ENCODE assay signal across 9 cellular contexts in the genomic region with DNA sequence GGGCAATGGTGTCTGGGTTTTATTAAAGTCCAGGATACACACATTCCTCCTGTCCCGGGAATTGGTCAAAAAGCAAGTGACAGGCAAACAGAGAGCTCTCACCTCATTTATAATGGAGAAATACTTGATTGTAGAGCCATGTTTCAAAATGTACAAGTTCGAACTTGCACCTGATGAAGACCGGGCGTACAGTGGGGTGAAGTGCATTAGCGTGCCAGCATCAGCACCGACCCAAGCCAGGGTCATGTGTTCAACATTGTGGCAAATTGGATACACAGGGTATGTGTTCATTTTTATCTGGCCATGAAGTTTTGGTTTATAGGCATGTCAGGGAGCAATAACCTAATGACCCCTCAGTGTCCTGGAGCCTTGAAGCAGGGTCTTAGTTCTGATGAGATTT.
"Had no signal": no experiment of that assay in that cellular context is flagged by ENCODE, and none has a peak within 500 bp of the region (broad histone marks: within the 10 kb centered on the region; RNA-seq: fewer than 3 reads in every experiment).

No MANE protein-coding gene starts in this region.

- H3K4me1 Mint-ChIP-seq: H9 had no signal

- H3K4me3 Mint-ChIP-seq: GM23338, H9, HFFc6 had no signal

- ATAC-seq: GM23338, HCT116 had no signal

- H2AFZ ChIP-seq: GM23248 had no signal

- DNase-seq: GM23248, GOT3, H7, H9, HCEC 1CT, HFFc6 had no signal

- H3K4me2 ChIP-seq: GM23338 had no signal

- H3K27ac Mint-ChIP-seq: GM23338, H9, HFFc6 had no signal

- H3K4me3 ChIP-seq: GM23248, GM23338, HAP-1 had no signal

- H3K36me3 ChIP-seq: HAP-1 had no signal

- H3K9me3 Mint-ChIP-seq: GM23338, H9 had no signal

- H3K27ac ChIP-seq: GM23248 had no signal

- H3K9me3 ChIP-seq: HAP-1 had no signal

- H3K9ac ChIP-seq: GM23248 had no signal

- H3K4me1 ChIP-seq: HAP-1 had no signal
